In the genomic region with DNA sequence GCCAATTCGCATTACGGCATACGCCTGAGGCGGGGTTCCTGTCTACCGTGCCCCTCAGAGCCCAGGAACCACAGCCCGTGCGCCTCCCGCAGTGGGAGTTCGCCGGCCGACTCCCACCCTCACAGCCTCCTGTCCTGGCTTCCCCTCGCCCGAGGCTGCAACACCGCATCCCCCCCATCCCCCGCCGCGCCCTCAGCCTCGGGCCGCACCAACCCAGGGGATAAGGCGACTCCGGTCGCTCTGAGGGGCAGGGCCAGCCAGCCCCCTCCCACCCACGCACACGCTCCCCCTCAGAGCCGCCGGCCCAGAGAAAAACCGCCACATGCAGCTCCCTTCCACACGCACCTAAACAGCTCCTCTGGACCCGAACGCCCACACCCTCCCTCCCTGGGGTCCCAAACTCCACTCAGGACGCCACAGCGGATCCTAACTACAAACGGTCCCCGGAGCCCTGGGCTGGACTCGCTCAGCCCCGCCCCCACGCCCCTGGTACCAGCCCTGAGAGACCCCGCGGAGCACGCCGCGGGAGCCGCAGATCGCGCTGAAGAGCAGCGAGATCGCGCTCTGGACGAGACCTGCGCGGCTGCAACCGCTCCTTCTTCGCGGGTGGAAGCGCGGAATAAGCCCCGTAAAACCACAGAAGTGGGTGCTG, we compare ENCODE assay signal across 10 cellular contexts. TPM values are rescaled to one million over a fixed set of nuclear protein-coding genes. Genes with fewer than 3 reads are reported as not detected.
DNase-seq lines count a peak whose midpoint lies in the region; ATAC-seq and TF ChIP-seq lines count a peak whose summit lies in the region.
"Had no signal": no experiment of that assay in that cellular context is flagged by ENCODE, and none has a peak within 500 bp of the region (broad histone marks: within the 10 kb centered on the region; RNA-seq: fewer than 3 reads in every experiment).

A gene with protein sequence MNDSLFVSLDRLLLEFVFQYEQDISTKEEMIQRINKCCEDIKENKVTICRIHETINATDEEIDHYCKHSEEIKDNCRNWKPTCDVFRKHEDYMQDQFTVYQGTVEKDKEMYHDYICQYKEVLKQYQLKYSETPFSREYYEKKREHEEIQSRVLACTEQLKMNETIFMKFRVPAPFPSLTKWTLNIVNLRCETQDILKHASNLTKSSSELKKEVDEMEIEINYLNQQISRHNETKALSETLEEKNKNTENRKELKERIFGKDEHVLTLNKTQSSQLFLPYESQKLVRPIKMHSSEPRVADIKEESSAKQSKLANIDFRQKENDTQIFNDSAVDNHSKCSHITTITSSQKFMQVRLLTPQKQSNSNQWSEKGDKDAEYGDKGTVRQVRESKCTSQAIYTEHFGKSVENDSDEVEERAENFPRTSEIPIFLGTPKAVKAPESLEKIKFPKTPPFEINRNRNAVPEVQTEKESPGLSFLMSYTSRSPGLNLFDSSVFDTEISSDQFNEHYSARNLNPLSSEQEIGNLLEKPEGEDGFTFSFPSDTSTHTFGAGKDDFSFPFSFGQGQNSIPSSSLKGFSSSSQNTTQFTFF (minus strand): TSS at position 464 of the 652 bp plus-strand sequence. CDS start 985 bp downstream, outside the sequence.

- DNase-seq in activated CD8-positive, alpha-beta memory T cell treated with anti-CD3 and anti-CD28 coated beads for 24 hours, result peak; percentile 61
- no peak for DNase-seq in activated CD8-positive, alpha-beta memory T cell treated with anti-CD3 and anti-CD28 coated beads, Interleukin-2, amount 50 U/mL, for 4 hours
- DNase-seq in WERI-Rb-1 (peak; percentile 67), testis (peak; percentile 78)
- DNase-seq: DMS 273 treated with DMSO at 0.1 percent for 48 hours, KG1 had no signal

- 2 to 4% methylated on average over 48 to 53 of the region's 57 CpGs for WGBS in testis, 2 donors

- peaks cover 4% of the 10 kb centered on the region; the same call in 1 of the 2 replicates for H3K4me1 ChIP-seq in iPS-20b (ENCODE audit: insufficient read depth, low read length)
- H3K4me1 ChIP-seq in testis, result peaks cover 6% of the 10 kb centered on the region

- H3K4me3 ChIP-seq in WERI-Rb-1 (ENCODE audit: low read depth, low read length) (peak within 1 kb of the TSS; percentile 54), iPS-20b (ENCODE audit: low read length) (peak within 1 kb of the TSS; percentile 96), testis (peak within 1 kb of the TSS; percentile 53 to 58)

- TF ChIP-seq CTCF in WERI-Rb-1 (IDR thresholded peaks at IDR 0.05; ENCODE audit: low read depth, low read length), result no peak
- no peak for TF ChIP-seq CTCF in testis (IDR thresholded peaks at IDR 0.05)

- no peaks in the 10 kb centered on the region for H3K36me3 ChIP-seq in WERI-Rb-1
- H3K36me3 ChIP-seq in iPS-20b (ENCODE audit: insufficient read depth, low read depth, low read length), result no peaks in the 10 kb centered on the region
- no peaks in the 10 kb centered on the region for H3K36me3 ChIP-seq in testis (ENCODE audit: low read depth, missing control alignments)

- intact Hi-C loops in testis (cut with DNase I; ENCODE audit: low total_unique reads), result no loop called here

- H3K27me3 ChIP-seq in WERI-Rb-1 (ENCODE audit: insufficient read depth, low read depth, severe bottlenecking) (no peaks in the 10 kb centered on the region), iPS-20b (ENCODE audit: insufficient read depth, low read length) (peaks cover 61% of the 10 kb centered on the region), testis (peaks cover 4% of the 10 kb centered on the region)

- ATAC-seq in GM21526 (IDR thresholded peaks at IDR 0.05; ENCODE audit: low FRiP score, unreplicated experiment), result no peak
- no peak for ATAC-seq in GM18909 (IDR thresholded peaks at IDR 0.05; ENCODE audit: poor library complexity, unreplicated experiment)
- ATAC-seq in GM19328 (IDR thresholded peaks at IDR 0.05; ENCODE audit: unreplicated experiment), result no peak

- no peaks in the 10 kb centered on the region for H3K9me3 ChIP-seq in WERI-Rb-1 (ENCODE audit: severe bottlenecking)
- H3K9me3 ChIP-seq in iPS-20b (ENCODE audit: insufficient read depth, low read depth, low read length), result no peaks in the 10 kb centered on the region
- no peaks in the 10 kb centered on the region for H3K9me3 ChIP-seq in testis

- peak within 1 kb of the TSS; percentile 78; the same call in 1 of the 2 replicates for H3K9ac ChIP-seq in iPS-20b (ENCODE audit: low read depth, low read length)

- TF ChIP-seq POLR2A in testis (IDR thresholded peaks at IDR 0.05), result no peak

- peak within 1 kb of the TSS; percentile 73 for H3K27ac ChIP-seq in WERI-Rb-1
- H3K27ac ChIP-seq in iPS-20b (ENCODE audit: low read length), result no peak within 1 kb of the TSS
- H3K27ac ChIP-seq in testis, result peak within 1 kb of the TSS; percentile 19 to 56

RNA-seq across cellular contexts. Expression of the gene that starts here (rescaled TPM):
- total RNA-seq in testis, result 10 to 100 TPM; 12.1 to 12.9 TPM
- 9.5 TPM for polyA plus RNA-seq in testis (ENCODE audit: insufficient read depth, low read depth, low replicate concordance)
